8 cellular contexts compared by ENCODE assay signal in the genomic region with DNA sequence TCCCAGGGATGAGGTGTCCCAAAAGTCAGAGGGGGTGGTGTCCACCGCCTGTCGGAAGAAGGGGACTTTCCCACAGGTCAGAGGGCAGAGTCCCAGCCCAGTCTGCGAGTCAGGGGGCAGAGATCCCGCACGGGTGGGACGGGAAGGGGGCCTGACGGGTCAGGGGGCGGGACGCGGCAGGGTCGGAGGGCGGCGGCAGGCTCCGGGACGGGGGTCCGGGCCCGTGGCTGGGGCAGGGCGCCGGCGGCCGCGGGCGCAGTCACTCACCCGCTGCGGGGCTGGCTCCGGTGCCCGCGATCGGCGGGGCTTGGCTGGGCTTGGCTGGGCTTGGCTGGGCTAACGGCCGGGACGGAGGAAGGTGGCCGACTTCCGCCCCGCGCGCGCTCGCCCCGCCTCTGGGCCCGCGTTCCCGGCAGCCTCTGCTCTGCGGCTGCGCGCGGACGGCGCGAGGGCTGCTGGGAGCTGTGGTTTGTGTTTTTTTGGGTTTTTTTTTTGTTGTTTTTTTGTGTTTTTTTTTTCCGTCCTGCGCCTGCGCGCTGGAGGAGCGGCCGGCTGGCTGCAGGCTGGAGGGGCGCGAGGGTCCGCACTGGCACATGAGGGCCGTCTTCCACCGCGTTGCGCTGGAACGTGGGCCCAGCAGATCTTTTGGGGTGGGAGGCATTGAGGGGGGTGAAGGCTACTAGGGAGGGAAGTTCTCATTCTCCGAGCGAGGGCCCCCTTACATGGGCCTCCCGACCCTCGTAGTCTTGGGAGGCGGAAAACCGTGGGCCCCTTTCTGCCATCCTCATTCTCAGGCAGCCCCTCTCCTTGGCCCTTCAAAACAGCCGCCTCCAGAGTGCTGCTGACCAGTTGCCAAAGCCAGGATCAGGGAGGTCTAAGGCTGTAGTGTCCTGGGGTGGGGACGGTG. TPM values are rescaled to one million over a fixed set of nuclear protein-coding genes. Genes with fewer than 3 reads are reported as not detected.
DNase-seq lines count a peak whose midpoint lies in the region; ATAC-seq and TF ChIP-seq lines count a peak whose summit lies in the region.

Gene CANT1, minus strand, starts transcription at position 368 of the 907 bp plus-strand sequence. CDS start 12,142 bp downstream, outside the sequence.

- H3K27ac ChIP-seq in CD8-positive, alpha-beta T cell (ENCODE audit: low read depth, low read length), result peak within 1 kb of the TSS; percentile 75
- H3K27ac ChIP-seq in OCI-LY1 (ENCODE audit: low read depth, low read length, poor library complexity, severe bottlenecking), result no peak within 1 kb of the TSS
- peak within 1 kb of the TSS; percentile 92 to 93 for H3K27ac ChIP-seq in mucosa of rectum (ENCODE audit: low read depth in 2 of 2, low read length in 2 of 2)

- peak within 1 kb of the TSS; percentile 91 for H3K4me3 ChIP-seq in CD8-positive, alpha-beta T cell (ENCODE audit: low read depth, low read length)
- H3K4me3 ChIP-seq in OCI-LY1 (ENCODE audit: low read depth, low read length, poor library complexity, severe bottlenecking) (peak within 1 kb of the TSS; percentile 93), epithelial cell of proximal tubule (ENCODE audit: low read depth, low read length) (peak within 1 kb of the TSS; percentile 99), mucosa of rectum (ENCODE audit: low read length in 2 of 2) (peak within 1 kb of the TSS; percentile 95 to 99)

- peak; percentile 93 for ATAC-seq in CD8-positive, alpha-beta T cell
- ATAC-seq in GM19372 (IDR thresholded peaks at IDR 0.05; ENCODE audit: low read depth, unreplicated experiment) (peak; percentile 98), HG03558 (IDR thresholded peaks at IDR 0.05; ENCODE audit: extremely low read depth, unreplicated experiment) (peak; percentile 72)

- H3K4me2 ChIP-seq in OCI-LY1 (ENCODE audit: low read length), result peak within 1 kb of the TSS; percentile 76

- H4K20me1 ChIP-seq in OCI-LY1 (ENCODE audit: insufficient read depth, low read length), result no peaks in the 10 kb centered on the region

- DNase-seq in CD8-positive, alpha-beta T cell, result peak; percentile 64 to 91 (median 81)
- DNase-seq in activated T-cell treated with anti-CD3 and anti-CD28 coated beads for 24 hours (ENCODE audit: low read depth), result peak; percentile 78
- no peak for DNase-seq in epithelial cell of proximal tubule (ENCODE audit: low read depth)
- peak; percentile 87 for DNase-seq in stimulated activated CD8-positive, alpha-beta memory T cell treated with anti-CD3 and anti-CD28 coated beads, Interleukin-4, amount 100 ng/mL, for 48 hours

- H2AFZ ChIP-seq in OCI-LY1 (ENCODE audit: low read length), result peak within 1 kb of the TSS; percentile 51

- no peaks in the 10 kb centered on the region for H3K79me2 ChIP-seq in OCI-LY1 (ENCODE audit: insufficient read depth, low read length)

- no peaks in the 10 kb centered on the region for H3K9me3 Mint-ChIP-seq in CD8-positive, alpha-beta T cell

- H3K36me3 Mint-ChIP-seq in CD8-positive, alpha-beta T cell, result peaks cover 16% of the 10 kb centered on the region

- no peaks in the 10 kb centered on the region for H3F3A ChIP-seq in OCI-LY1 (ENCODE audit: insufficient read depth, low read length)

- POLR2A ChIA-PET in CD8-positive, alpha-beta T cell (lab: Charles Lee), result interaction anchor here (1.3 kb wide), 1 partner anchor 58 kb away, joined by 3 read pairs; no protein-coding TSS in a partner anchor

- peak within 1 kb of the TSS; percentile 93 for H3K27ac Mint-ChIP-seq in CD8-positive, alpha-beta T cell

- H3K27me3 Mint-ChIP-seq in CD8-positive, alpha-beta T cell (ENCODE audit: low read depth), result no peaks in the 10 kb centered on the region

- CTCF ChIA-PET in CD8-positive, alpha-beta T cell (lab: Charles Lee), result interaction anchor here (1.2 kb wide), 1 partner anchor 78 kb away, joined by 3 read pairs; no protein-coding TSS in a partner anchor

- no peaks in the 10 kb centered on the region for H3K27me3 ChIP-seq in CD8-positive, alpha-beta T cell (ENCODE audit: insufficient read depth, low read length)
- H3K27me3 ChIP-seq in OCI-LY1 (ENCODE audit: insufficient read depth, low read length) (no peaks in the 10 kb centered on the region), mucosa of rectum (ENCODE audit: control insufficient read depth in 2 of 2, insufficient read depth in 2 of 2, low read length in 2 of 2) (no peaks in the 10 kb centered on the region)

- no peak for TF ChIP-seq CTCF in CD8-positive, alpha-beta T cell (IDR thresholded peaks at IDR 0.05)
- TF ChIP-seq CTCF in OCI-LY1 (IDR thresholded peaks at IDR 0.05; ENCODE audit: low read length) (no peak), epithelial cell of proximal tubule (conservative IDR thresholded peaks at IDR 0.05; ENCODE audit: low read depth, low read length) (no peak)

- peaks cover 46% of the 10 kb centered on the region for H3K4me1 Mint-ChIP-seq in CD8-positive, alpha-beta T cell (ENCODE audit: low read depth)

- no peaks in the 10 kb centered on the region for H3K9me3 ChIP-seq in CD8-positive, alpha-beta T cell (ENCODE audit: low read length)
- H3K9me3 ChIP-seq in OCI-LY1 (ENCODE audit: low read length) (peaks cover 11% of the 10 kb centered on the region; the same call in 1 of the 2 replicates), mucosa of rectum (ENCODE audit: control insufficient read depth in 2 of 2, low read length in 2 of 2) (no peaks in the 10 kb centered on the region)

- no peaks in the 10 kb centered on the region for H3K9me2 ChIP-seq in OCI-LY1 (ENCODE audit: low read depth, low read length)

- peaks cover 47% of the 10 kb centered on the region for H3K4me1 ChIP-seq in CD8-positive, alpha-beta T cell (ENCODE audit: insufficient read depth, low read length)
- peaks cover 23% of the 10 kb centered on the region for H3K4me1 ChIP-seq in OCI-LY1 (ENCODE audit: insufficient read depth, low read length, severe bottlenecking)
- peaks cover 40 to 50% of the 10 kb centered on the region in 2 donors for H3K4me1 ChIP-seq in mucosa of rectum (ENCODE audit: control insufficient read depth in 2 of 2, insufficient read depth in 2 of 2, low read length in 2 of 2)

- intact Hi-C loops in CD8-positive, alpha-beta T cell (cut with DNase I, micrococcal nuclease), result loop anchor here (1.0 to 2.0 kb wide), 2 partner anchors 15 to 65 kb away; partner anchors contain the start of genes C1QTNF1 (in 1 of the 2) and ENGASE (in 1 of the 2)

- H3K36me3 ChIP-seq in CD8-positive, alpha-beta T cell (ENCODE audit: insufficient read depth, low read length), result no peaks in the 10 kb centered on the region
- H3K36me3 ChIP-seq in OCI-LY1 (ENCODE audit: insufficient read depth, low read length) (no peaks in the 10 kb centered on the region), mucosa of rectum (ENCODE audit: control insufficient read depth in 2 of 2, insufficient read depth in 2 of 2, low read length in 2 of 2) (peaks cover 3 to 9% of the 10 kb centered on the region in 2 donors)

- peak within 1 kb of the TSS; percentile 91 for H3K4me3 Mint-ChIP-seq in CD8-positive, alpha-beta T cell

- H3K9ac ChIP-seq in OCI-LY1 (ENCODE audit: low read length) (peak within 1 kb of the TSS; percentile 92), mucosa of rectum (ENCODE audit: low read depth in 1 of 2, low read length in 2 of 2) (peak within 1 kb of the TSS; percentile 97 to 98)

RNA-seq across cellular contexts. Expression of gene CANT1, which starts in this region (rescaled TPM):
- total RNA-seq in CD8-positive, alpha-beta T cell, result 10 to 100 TPM; 41.6 to 48.9 TPM
- 50.9 and 60.3 TPM in 2 replicates for total RNA-seq in epithelial cell of proximal tubule
